Comparison of ENCODE assay signal across 26 cellular contexts in the genomic region with DNA sequence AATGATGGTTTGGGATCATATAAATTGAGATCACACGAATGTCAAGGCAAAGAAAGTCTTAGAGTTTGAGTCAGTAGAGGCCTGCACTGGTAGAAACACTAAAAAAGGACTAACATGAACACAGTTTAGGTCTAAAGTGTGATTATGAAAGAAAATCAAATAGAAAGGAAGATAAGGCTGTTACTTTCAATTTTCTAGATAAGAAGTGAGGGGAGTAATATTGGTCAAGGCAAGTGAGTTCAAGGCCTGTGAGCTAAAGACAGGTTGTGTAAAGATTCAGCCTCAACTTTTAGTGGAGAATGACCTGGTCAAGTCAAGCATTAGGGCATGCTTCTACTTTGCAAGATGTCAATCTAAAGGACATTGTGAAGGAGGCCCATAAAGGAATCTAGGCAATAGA.
"Had no signal": no experiment of that assay in that cellular context is flagged by ENCODE, and none has a peak within 500 bp of the region (broad histone marks: within the 10 kb centered on the region; RNA-seq: fewer than 3 reads in every experiment).

No MANE protein-coding gene starts in this region.

- H3K4me1 ChIP-seq: spleen, tibial nerve, vagina had no signal

- H3K79me2 ChIP-seq: parathyroid adenoma had no signal

- H3K9me3 ChIP-seq: neutrophil, psoas muscle, spleen, thoracic aorta, thyroid gland, tibial nerve, vagina had no signal

- H3K27ac ChIP-seq: neutrophil, parathyroid adenoma, psoas muscle, skin epidermis, thoracic aorta, tibial nerve, vagina had no signal

- H3K36me3 ChIP-seq: neutrophil had no signal

- ATAC-seq: naive thymus-derived CD8-positive, alpha-beta T cell; natural killer cell treated with Interleukin-12 subunit alpha and Interleukin-12 subunit beta and Interleukin-15 and Interleukin-18, amount 100 ng/mL, for 72 hours; stimulated activated memory B cell treated with anti-CD40 and anti-IgM and Interleukin-4, amounts not matched to agents 10 μg/mL and 1 μg/mL and 100 μg/mL, for 72 hours; stimulated activated naive CD8-positive, alpha-beta T cell treated with anti-CD3 and anti-CD28 coated beads, Interleukin-15, amount 100 ng/mL, for 72 hours; stimulated activated naive CD8-positive, alpha-beta T cell treated with anti-CD3 and anti-CD28 coated beads, Interleukin-15, Interleukin-2, amounts not matched to agents 100 U/mL and 50 U/mL, for 24 hours had no signal

- H2AFZ ChIP-seq: parathyroid adenoma had no signal

- DNase-seq: naive B cell; naive thymus-derived CD8-positive, alpha-beta T cell; nephron progenitor cell; nucleus accumbens; posterior cingulate gyrus; psoas muscle; right cardiac atrium; spleen; stimulated activated CD4-positive, alpha-beta T cell treated with anti-CD3 and anti-CD28 coated beads, Interleukin-12 subunit alpha, Interleukin-12 subunit beta, amount 100 ng/mL, for 4 hours; stimulated activated CD4-positive, alpha-beta T cell treated with anti-CD3 and anti-CD28 coated beads, Interleukin-1b, Interleukin-23, amount 100 ng/mL, for 48 hours; stimulated activated CD4-positive, alpha-beta T cell treated with anti-CD3 and anti-CD28 coated beads, Interleukin-4, amount 100 ng/mL, for 1 hour; stimulated activated CD4-positive, alpha-beta T cell treated with anti-CD3 and anti-CD28 coated beads, Interleukin-4, amount 100 ng/mL, for 4 hours; stimulated activated CD8-positive, alpha-beta memory T cell treated with anti-CD3 and anti-CD28 coated beads, Interleukin-4, amount 100 ng/mL, for 48 hours; stimulated activated naive CD4-positive, alpha-beta T cell; stimulated activated naive CD8-positive, alpha-beta T cell treated with anti-CD3 and anti-CD28 coated beads, Interleukin-15, amount 100 ng/mL, for 72 hours; stimulated activated naive CD8-positive, alpha-beta T cell treated with anti-CD3 and anti-CD28 coated beads, Interleukin-15, Interleukin-2, amounts not matched to agents 100 U/mL and 50 U/mL, for 24 hours; thyroid gland had no signal

- H3K9ac ChIP-seq: parathyroid adenoma had no signal

- H3K4me3 ChIP-seq: psoas muscle, skin epidermis, smooth muscle cell, spleen, thoracic aorta, thyroid gland, tibial nerve, vagina had no signal

- H3K4me2 ChIP-seq: smooth muscle cell had no signal

- H3K27me3 ChIP-seq: neutrophil, spleen, thyroid gland, tibial nerve, vagina had no signal
